19 cellular contexts compared by ENCODE assay signal in the genomic region with DNA sequence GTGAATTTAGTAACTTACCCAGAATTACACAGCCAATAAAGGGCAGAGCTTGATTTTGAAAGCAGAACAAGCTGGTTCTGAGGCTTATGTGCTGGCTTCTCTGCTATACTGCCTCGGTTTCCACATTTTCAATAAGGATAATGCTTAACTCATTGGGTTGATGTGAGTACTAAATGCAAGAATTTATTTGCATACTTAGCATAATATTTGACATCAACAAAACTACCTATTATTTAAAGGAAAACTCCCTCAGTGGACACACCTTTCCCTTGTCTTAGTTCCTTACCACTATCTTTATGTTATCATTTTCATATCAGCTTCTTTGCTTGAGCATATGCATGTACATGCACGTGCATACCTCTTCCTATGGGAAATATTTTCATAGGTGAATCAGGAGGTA. TPM values are rescaled to one million over a fixed set of nuclear protein-coding genes. Genes with fewer than 3 reads are reported as not detected.
"Had no signal": no experiment of that assay in that cellular context is flagged by ENCODE, and none has a peak within 500 bp of the region (broad histone marks: within the 10 kb centered on the region; RNA-seq: fewer than 3 reads in every experiment).

No MANE protein-coding gene starts in this region.

- ATAC-seq: activated CD8-positive, alpha-beta memory T cell treated with anti-CD3 and anti-CD28 coated beads, Interleukin-2, amount 10 ng/mL, durations not matched to agents 7 days and 5 days; natural killer cell; stimulated activated naive B cell treated with anti-CD40 and anti-IgM and Interleukin-4, amounts not matched to agents 10 μg/mL and 1 μg/mL and 100 μg/mL, for 72 hours had no signal

- DNase-seq: activated B cell treated with CpG ODN at 0.5 μM for 24 hours; activated CD4-positive, alpha-beta memory T cell treated with anti-CD3 and anti-CD28 coated beads, Interleukin-2, amount 10 ng/mL, durations not matched to agents 7 days and 5 days; activated CD4-positive, alpha-beta T cell treated with anti-CD3 and anti-CD28 coated beads for 48 hours; activated CD8-positive, alpha-beta memory T cell treated with anti-CD3 and anti-CD28 coated beads, Interleukin-2, amount 10 ng/mL, durations not matched to agents 7 days and 5 days; activated naive CD4-positive, alpha-beta T cell; activated naive CD8-positive, alpha-beta T cell treated with anti-CD3 and anti-CD28 coated beads, Interleukin-2, amount 10 ng/mL, durations not matched to agents 7 days and 5 days; brain microvascular endothelial cell; effector CD8-positive, alpha-beta T cell; natural killer cell; sigmoid colon; spleen; stimulated activated naive B cell treated with anti-CD40 and anti-IgM and Interleukin-4, amounts not matched to agents 10 μg/mL and 1 μg/mL and 100 μg/mL, for 72 hours had no signal

- FAIRE-seq: endothelial cell of umbilical vein, islet of Langerhans, urothelium cell line had no signal

- H3K27ac ChIP-seq: brain microvascular endothelial cell, sigmoid colon, spleen had no signal

- H3K36me3 ChIP-seq: brain microvascular endothelial cell, sigmoid colon, spleen, thyroid gland had no signal

- H3K9me3 ChIP-seq: sigmoid colon, spleen, thyroid gland had no signal

- H3K36me3 Mint-ChIP-seq: activated CD8-positive, alpha-beta memory T cell treated with anti-CD3 and anti-CD28 coated beads, Interleukin-2, amount 10 ng/mL, durations not matched to agents 7 days and 5 days; activated naive CD8-positive, alpha-beta T cell treated with anti-CD3 and anti-CD28 coated beads, Interleukin-2, amount 10 ng/mL, durations not matched to agents 7 days and 5 days; natural killer cell; stimulated activated naive B cell treated with anti-CD40 and anti-IgM and Interleukin-4, amounts not matched to agents 10 μg/mL and 1 μg/mL and 100 μg/mL, for 72 hours had no signal

- H3K9me3 Mint-ChIP-seq: activated B cell treated with CpG ODN at 0.5 μM for 24 hours; activated CD4-positive, alpha-beta memory T cell treated with anti-CD3 and anti-CD28 coated beads, Interleukin-2, amount 10 ng/mL, durations not matched to agents 7 days and 5 days; activated naive CD8-positive, alpha-beta T cell treated with anti-CD3 and anti-CD28 coated beads, Interleukin-2, amount 10 ng/mL, durations not matched to agents 7 days and 5 days; natural killer cell; stimulated activated naive B cell treated with anti-CD40 and anti-IgM and Interleukin-4, amounts not matched to agents 10 μg/mL and 1 μg/mL and 100 μg/mL, for 72 hours; T-helper 2 cell treated with Interferon-gamma antibody and Interleukin-4, amounts not matched to agents 5 μg/mL and 100 μg/mL, for 36 hours had no signal

- H3K27me3 ChIP-seq: thyroid gland had no signal

- H3K4me3 ChIP-seq: lung, sigmoid colon, spleen, thyroid gland had no signal

- H3K4me3 Mint-ChIP-seq: activated CD4-positive, alpha-beta memory T cell treated with anti-CD3 and anti-CD28 coated beads, Interleukin-2, amount 10 ng/mL, durations not matched to agents 7 days and 5 days; activated CD8-positive, alpha-beta memory T cell treated with anti-CD3 and anti-CD28 coated beads, Interleukin-2, amount 10 ng/mL, durations not matched to agents 7 days and 5 days; activated naive CD8-positive, alpha-beta T cell treated with anti-CD3 and anti-CD28 coated beads, Interleukin-2, amount 10 ng/mL, durations not matched to agents 7 days and 5 days; stimulated activated naive B cell treated with anti-CD40 and anti-IgM and Interleukin-4, amounts not matched to agents 10 μg/mL and 1 μg/mL and 100 μg/mL, for 72 hours; T-helper 2 cell treated with Interferon-gamma antibody and Interleukin-4, amounts not matched to agents 5 μg/mL and 100 μg/mL, for 36 hours had no signal

- H3K27ac Mint-ChIP-seq: activated B cell treated with CpG ODN at 0.5 μM for 24 hours; activated CD4-positive, alpha-beta memory T cell treated with anti-CD3 and anti-CD28 coated beads, Interleukin-2, amount 10 ng/mL, durations not matched to agents 7 days and 5 days; activated CD8-positive, alpha-beta memory T cell treated with anti-CD3 and anti-CD28 coated beads, Interleukin-2, amount 10 ng/mL, durations not matched to agents 7 days and 5 days; activated naive CD8-positive, alpha-beta T cell treated with anti-CD3 and anti-CD28 coated beads, Interleukin-2, amount 10 ng/mL, durations not matched to agents 7 days and 5 days; natural killer cell; stimulated activated naive B cell treated with anti-CD40 and anti-IgM and Interleukin-4, amounts not matched to agents 10 μg/mL and 1 μg/mL and 100 μg/mL, for 72 hours; T-helper 2 cell treated with Interferon-gamma antibody and Interleukin-4, amounts not matched to agents 5 μg/mL and 100 μg/mL, for 36 hours had no signal

RNA-seq across cellular contexts. Expression of a gene that starts 3.0 kb away (rescaled TPM):
- total RNA-seq: activated CD4-positive, alpha-beta memory T cell treated with anti-CD3 and anti-CD28 coated beads, Interleukin-2, amount 10 ng/mL, durations not matched to agents 7 days and 5 days; activated CD8-positive, alpha-beta memory T cell treated with anti-CD3 and anti-CD28 coated beads, Interleukin-2, amount 10 ng/mL, durations not matched to agents 7 days and 5 days; fibroblast of villous mesenchyme had no signal
